10 cellular contexts compared by ENCODE assay signal in genomic region chr3:111610612-111611054, GRCh38. TPM values are rescaled to one million over a fixed set of nuclear protein-coding genes. Genes with fewer than 3 reads are reported as not detected.
DNase-seq lines count a peak whose midpoint lies in the region; ATAC-seq and TF ChIP-seq lines count a peak whose summit lies in the region.
"Had no signal": no experiment of that assay in that cellular context is flagged by ENCODE, and none has a peak within 500 bp of the region (broad histone marks: within the 10 kb centered on the region; RNA-seq: fewer than 3 reads in every experiment).

No MANE protein-coding gene starts in this region.

- no peak for DNase-seq in left lobe of liver (ENCODE audit: low spot score)
- DNase-seq in NAMALWA (ENCODE audit: low spot score): no peak
- DNase-seq in left lung: no peak
- DNase-seq: islet precursor cell, NCI-H510A treated with DMSO at 0.1 percent for 48 hours had no signal

- H3K9ac ChIP-seq in OCI-LY3 (ENCODE audit: low read length): no peak overlapping the region

- no peaks in the 10 kb centered on the region for H3K9me3 ChIP-seq in OCI-LY3 (ENCODE audit: insufficient read depth, low read length)
- no peaks in the 10 kb centered on the region for H3K9me3 ChIP-seq in left lung

- H3K27me3 ChIP-seq in OCI-LY3 (ENCODE audit: low read depth, low read length) (peaks cover 8% of the 10 kb centered on the region), left lung (no peaks in the 10 kb centered on the region)

- no peaks in the 10 kb centered on the region for H4K20me1 ChIP-seq in OCI-LY3 (ENCODE audit: insufficient read depth, low read length)

- no peak for TF ChIP-seq CTCF in OCI-LY3 (IDR thresholded peaks at IDR 0.05; ENCODE audit: low read depth, low read length)
- TF ChIP-seq CTCF in left lung (IDR thresholded peaks at IDR 0.05): no peak

- H3K4me3 ChIP-seq in OCI-LY3 (ENCODE audit: low read length): peak overlapping the region; percentile 34
- H3K4me3 ChIP-seq in left lung: no peak overlapping the region

- peaks cover 14% of the 10 kb centered on the region for H3K4me1 ChIP-seq in OCI-LY3 (ENCODE audit: low read length)
- no peaks in the 10 kb centered on the region for H3K4me1 ChIP-seq in left lung

- no peak overlapping the region for H3K27ac ChIP-seq in OCI-LY3 (ENCODE audit: low read length)
- no peak overlapping the region for H3K27ac ChIP-seq in left lung

- H3K79me2 ChIP-seq in OCI-LY3 (ENCODE audit: low read length): no peaks in the 10 kb centered on the region

- no peaks in the 10 kb centered on the region for H3K36me3 ChIP-seq in OCI-LY3 (replicated peaks; ENCODE audit: low read depth, low read length)
- no peaks in the 10 kb centered on the region for H3K36me3 ChIP-seq in left lung

- H3K4me2 ChIP-seq in OCI-LY3 (ENCODE audit: low read length): peak overlapping the region; percentile 51

- no peak overlapping the region for H2AFZ ChIP-seq in OCI-LY3 (ENCODE audit: low read depth, low read length)

- intact Hi-C loops in left lung (cut with DNase I): no loop called here

- ATAC-seq in GM18517 (IDR thresholded peaks at IDR 0.05; ENCODE audit: unreplicated experiment) (peak; percentile 29), HG02759 (IDR thresholded peaks at IDR 0.05; ENCODE audit: unreplicated experiment) (peak; percentile 19), esophagus mucosa (peak; percentile 98), left lobe of liver (no peak), SK-N-SH treated with all-trans-retinoic acid at 6 μM for 48 hours (no peak), left lung (no peak)

TF ChIP-seq in SK-N-SH treated with all-trans-retinoic acid at 6 μM for 48 hours, 23 proteins besides CTCF, POLR2A, EP300 and RAD21:
- no peak for TF ChIP-seq GLIS3 (CRISPR knock-in tag; IDR thresholded peaks at IDR 0.05)
- TF ChIP-seq PATZ1 (CRISPR knock-in tag; IDR thresholded peaks at IDR 0.05; ENCODE audit: borderline replicate concordance): no peak
- no peak for TF ChIP-seq BACH2 (CRISPR knock-in tag; IDR thresholded peaks at IDR 0.05; ENCODE audit: borderline replicate concordance)
- no peak for TF ChIP-seq POU6F1 (CRISPR knock-in tag; IDR thresholded peaks at IDR 0.05; ENCODE audit: borderline replicate concordance, low read depth)
- no peak for TF ChIP-seq CSRNP3 (CRISPR knock-in tag; IDR thresholded peaks at IDR 0.05)
- TF ChIP-seq ZNF565 (CRISPR knock-in tag; conservative IDR thresholded peaks at IDR 0.05; ENCODE audit: low read depth): no peak
- no peak for TF ChIP-seq ZNF8 (CRISPR knock-in tag; IDR thresholded peaks at IDR 0.05)
- no peak for TF ChIP-seq TSHZ2 (CRISPR knock-in tag; IDR thresholded peaks at IDR 0.05)

RNA-seq across cellular contexts. Expression of gene ZBED2, which starts 15.5 kb away (rescaled TPM):
- total RNA-seq in esophagus mucosa (6.8 TPM), left lobe of liver (0.20 TPM), left lung (10 to 100 TPM; 11.3 to 19.2 TPM)

Comparison
In these comparisons a context has a peak if more than half of its experiments do, and no peak if none do; other contexts are left out.
1. ATAC-seq: peak in GM18517 (single experiment), HG02759 (single experiment) and esophagus mucosa (single experiment); none in left lobe of liver (single experiment), SK-N-SH treated with all-trans-retinoic acid at 6 μM for 48 hours (single experiment) and left lung (single experiment).